2 cellular contexts compared by ENCODE assay signal in the genomic region with DNA sequence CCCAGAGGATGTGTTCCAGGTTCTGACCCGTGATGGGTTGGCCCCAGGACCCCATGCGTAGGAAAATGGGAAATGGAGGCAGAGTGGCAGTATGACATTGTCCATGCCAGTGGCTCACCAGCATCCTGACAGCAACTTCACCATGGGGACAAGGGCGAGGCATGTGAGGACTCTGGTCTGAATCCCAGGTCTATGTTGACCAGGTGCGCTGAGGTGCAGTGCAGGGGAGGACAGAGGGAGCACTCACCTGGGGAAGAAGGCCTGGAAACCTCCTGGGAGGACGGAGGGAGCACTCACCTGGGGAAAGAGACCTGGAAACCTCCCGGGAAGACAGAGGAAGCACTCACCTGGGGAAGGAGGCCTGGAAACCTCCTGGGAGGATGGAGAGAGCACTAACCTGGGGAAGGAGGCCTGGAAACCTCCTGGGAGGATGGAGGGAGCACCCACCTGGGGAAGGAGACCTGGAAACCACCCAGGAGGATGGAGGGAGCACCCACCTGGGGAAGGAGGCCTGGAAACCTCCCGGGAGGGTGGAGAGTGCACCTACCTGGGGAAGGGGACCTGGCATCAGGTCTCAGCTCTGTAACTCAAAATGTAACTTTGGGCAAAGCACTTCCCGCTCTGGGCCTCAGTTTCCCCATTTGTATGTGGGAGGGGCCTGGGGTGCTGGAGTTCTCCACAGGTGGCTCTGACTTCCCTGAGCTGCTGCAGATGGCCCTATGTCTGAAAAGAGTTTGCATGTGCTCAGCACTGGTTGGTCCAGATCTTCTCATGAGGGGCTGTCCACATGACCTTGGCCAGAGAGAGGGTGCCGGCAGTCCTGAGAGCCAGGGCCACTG.
TF ChIP-seq lines count a peak whose summit lies in the region.

No MANE protein-coding gene starts in this region.

TF ChIP-seq in WTC11, 78 proteins besides CTCF, POLR2A, EP300 and RAD21:
- TF ChIP-seq ATF1 (CRISPR knock-in tag; IDR thresholded peaks at IDR 0.05) (no peak), ZNF416 (CRISPR knock-in tag; IDR thresholded peaks at IDR 0.05) (no peak), MXD4 (CRISPR knock-in tag; IDR thresholded peaks at IDR 0.05; ENCODE audit: borderline replicate concordance) (no peak), ETV6 (CRISPR knock-in tag; IDR thresholded peaks at IDR 0.05) (no peak), MYBL2 (CRISPR knock-in tag; IDR thresholded peaks at IDR 0.05) (no peak), ZNF263 (CRISPR knock-in tag; IDR thresholded peaks at IDR 0.05; ENCODE audit: low read depth) (peak; percentile 75), E2F4 (CRISPR knock-in tag; IDR thresholded peaks at IDR 0.05; ENCODE audit: borderline replicate concordance, low read depth) (no peak), ZNF138 (CRISPR knock-in tag; conservative IDR thresholded peaks at IDR 0.05) (no peak)

TF ChIP-seq in HepG2, 621 proteins besides CTCF, POLR2A, EP300 and RAD21:
- no peak for TF ChIP-seq ETV6 (CRISPR knock-in tag; conservative IDR thresholded peaks at IDR 0.05)
- peak; percentile 83 for TF ChIP-seq ZNF263 (CRISPR knock-in tag; IDR thresholded peaks at IDR 0.05)
- TF ChIP-seq ZNF557 (CRISPR knock-in tag; IDR thresholded peaks at IDR 0.05): no peak
